ENCODE assay signal across 17 cellular contexts in the genomic region with DNA sequence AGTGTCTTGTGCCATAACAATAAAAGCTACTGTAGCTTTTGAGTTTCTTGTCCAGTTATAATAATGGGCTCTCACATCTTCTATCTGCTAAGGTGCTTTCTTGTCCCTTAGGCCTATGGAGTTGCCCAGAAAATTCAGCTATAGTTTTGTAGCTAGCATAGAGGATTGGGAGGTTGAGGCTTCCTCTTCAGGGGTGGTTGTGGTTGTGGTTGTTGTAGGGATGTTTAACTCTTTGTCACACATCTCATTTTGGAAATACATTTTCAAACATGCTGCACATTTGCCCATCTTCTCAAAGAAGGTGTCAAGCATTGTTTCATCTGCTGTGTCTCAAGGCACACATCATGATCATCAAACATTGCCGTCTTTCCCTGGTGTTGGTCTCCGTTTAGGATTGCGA.
A peak's percentile ranks its signal among the peaks of the same experiment; 100 is the strongest.
DNase-seq lines count a peak whose midpoint lies in the region; ATAC-seq and TF ChIP-seq lines count a peak whose summit lies in the region.
"Had no signal": no experiment of that assay in that cellular context is flagged by ENCODE, and none has a peak within 500 bp of the region (broad histone marks: within the 10 kb centered on the region; RNA-seq: fewer than 3 reads in every experiment).

No MANE protein-coding gene starts in this region.

- DNase-seq in HCT116 (ENCODE audit: low read depth, low spot score) (no peak), OCI-LY7 (ENCODE audit: low spot score) (no peak)
- DNase-seq in activated naive CD4-positive, alpha-beta T cell treated with anti-CD3 and anti-CD28 coated beads, Interleukin-2, amount 50 U/mL, for 72 hours (ENCODE audit: low spot score in 2 of 2) = no peak
- no peak for DNase-seq in effector CD4-positive, alpha-beta T cell
- DNase-seq: CD4-positive, alpha-beta memory T cell; cerebellar nuclear complex; heart right ventricle; naive thymus-derived CD4-positive, alpha-beta T cell had no signal

- peaks cover 18 to 76% (median 36%) of the 10 kb centered on the region in 10 experiments for H3K4me1 ChIP-seq in BLaER1 treated with 17β-estradiol and CSF1 and Interleukin-3, amounts not matched to agents 10 nM and 100 nM
- H3K4me1 ChIP-seq in HCT116 (ENCODE audit: control insufficient read depth in 1 of 2, insufficient read depth in 2 of 2, low read length in 2 of 2) (peaks cover 0 to 7% of the 10 kb centered on the region in 2 experiments; a peak in 2 of 4 replicates), OCI-LY7 (ENCODE audit: insufficient read depth, low read length, poor library complexity, severe bottlenecking) (peaks cover 6% of the 10 kb centered on the region), neutrophil (ENCODE audit: control insufficient read depth in 1 of 2, insufficient read depth in 1 of 2, low read depth in 1 of 2, low read length in 1 of 2) (peaks cover 36% of the 10 kb centered on the region in 2 experiments)
- H3K4me1 ChIP-seq: suprapubic skin had no signal

- TF ChIP-seq CTCF in HCT116 (IDR thresholded peaks at IDR 0.05 in 2 of 3, conservative IDR thresholded peaks at IDR 0.05 in 1 of 3; ENCODE audit: borderline replicate concordance in 1 of 3, insufficient read depth in 1 of 3, low read depth in 2 of 3, low read length in 2 of 3) = no peak
- no peak for TF ChIP-seq CTCF in OCI-LY7 (conservative IDR thresholded peaks at IDR 0.05; ENCODE audit: low read length)
- no peak for TF ChIP-seq CTCF in neutrophil (IDR thresholded peaks at IDR 0.05)

- H3K36me3 Mint-ChIP-seq in activated naive CD4-positive, alpha-beta T cell treated with anti-CD3 and anti-CD28 coated beads, Interleukin-2, amount 50 U/mL, for 72 hours = peaks cover 0 to 13% of the 10 kb centered on the region in 2 donors
- H3K36me3 Mint-ChIP-seq: CD4-positive, alpha-beta memory T cell had no signal

- no peaks in the 10 kb centered on the region for H4K20me1 ChIP-seq in BLaER1 treated with 17β-estradiol and CSF1 and Interleukin-3, amounts not matched to agents 10 nM and 100 nM
- no peaks in the 10 kb centered on the region for H4K20me1 ChIP-seq in HCT116 (ENCODE audit: insufficient read depth)
- no peaks in the 10 kb centered on the region for H4K20me1 ChIP-seq in OCI-LY7 (ENCODE audit: insufficient read depth, low read length)

- H3K79me2 ChIP-seq in HCT116 (ENCODE audit: insufficient read depth, low read length) = no peaks in the 10 kb centered on the region
- H3K79me2 ChIP-seq in OCI-LY7 (ENCODE audit: insufficient read depth, low read depth, low read length) = no peaks in the 10 kb centered on the region

- CTCF ChIA-PET in HCT116 (lab: Charles Lee) (no interaction called here), OCI-LY7 (lab: Charles Lee; ENCODE audit: unreplicated experiment) (no interaction called here)

- no peak overlapping the region for H3K4me3 ChIP-seq in BLaER1 treated with 17β-estradiol and CSF1 and Interleukin-3, amounts not matched to agents 10 nM and 100 nM
- no peak overlapping the region for H3K4me3 ChIP-seq in HCT116 (replicated peaks in 1 of 2; ENCODE audit: low read depth in 1 of 2, low read length in 2 of 2)
- no peak overlapping the region for H3K4me3 ChIP-seq in OCI-LY7 (ENCODE audit: low read depth, low read length, poor library complexity, severe bottlenecking)
- H3K4me3 ChIP-seq in neutrophil (ENCODE audit: low read depth in 1 of 2, low read length in 1 of 2) = no peak overlapping the region
- H3K4me3 ChIP-seq: heart right ventricle, ovary, suprapubic skin had no signal

- H3K27ac Mint-ChIP-seq in activated naive CD4-positive, alpha-beta T cell treated with anti-CD3 and anti-CD28 coated beads, Interleukin-2, amount 50 U/mL, for 72 hours = no peak overlapping the region

- POLR2A ChIA-PET in HCT116 (lab: Charles Lee) (no interaction called here), OCI-LY7 (lab: Charles Lee) (interaction anchor here (0.5 to 1.2 kb wide), 3 partner anchors 12 to 1532 kb away, joined by 3 read pairs; no protein-coding TSS in a partner anchor)

- H3K9ac ChIP-seq in BLaER1 treated with 17β-estradiol and CSF1 and Interleukin-3, amounts not matched to agents 10 nM and 100 nM = no peak overlapping the region
- no peak overlapping the region for H3K9ac ChIP-seq in HCT116 (ENCODE audit: low read length)

- H3K9me2 ChIP-seq in HCT116 (ENCODE audit: insufficient read depth) (no peaks in the 10 kb centered on the region), OCI-LY7 (ENCODE audit: insufficient read depth, low read length) (no peaks in the 10 kb centered on the region)

- peaks cover 0 to 9% (median 0%) of the 10 kb centered on the region in 11 experiments; a peak in 5 of 22 replicates for H3K27me3 ChIP-seq in BLaER1 treated with 17β-estradiol and CSF1 and Interleukin-3, amounts not matched to agents 10 nM and 100 nM
- no peaks in the 10 kb centered on the region for H3K27me3 ChIP-seq in HCT116 (ENCODE audit: insufficient read depth, low read length)
- no peaks in the 10 kb centered on the region for H3K27me3 ChIP-seq in neutrophil
- H3K27me3 ChIP-seq: ovary, suprapubic skin had no signal

- no peak for TF ChIP-seq RAD21 in HCT116 (IDR thresholded peaks at IDR 0.05; ENCODE audit: low read depth)

- H3K9me3 ChIP-seq in BLaER1 treated with 17β-estradiol and CSF1 and Interleukin-3, amounts not matched to agents 10 nM and 100 nM (replicated peaks in 1 of 11) = peaks cover 5 to 25% (median 13%) of the 10 kb centered on the region in 11 experiments; a peak in 17 of 22 replicates
- H3K9me3 ChIP-seq in HCT116 (ENCODE audit: control insufficient read depth in 1 of 2, insufficient read depth in 1 of 2, low read depth in 1 of 2, low read length in 2 of 2) (no peaks in the 10 kb centered on the region), OCI-LY7 (ENCODE audit: low read length) (no peaks in the 10 kb centered on the region), neutrophil (no peaks in the 10 kb centered on the region)
- H3K9me3 ChIP-seq: ovary, suprapubic skin had no signal

- no peaks in the 10 kb centered on the region; a peak in 1 of 22 replicates for H3K36me3 ChIP-seq in BLaER1 treated with 17β-estradiol and CSF1 and Interleukin-3, amounts not matched to agents 10 nM and 100 nM
- no peaks in the 10 kb centered on the region for H3K36me3 ChIP-seq in HCT116 (ENCODE audit: control insufficient read depth in 1 of 2, insufficient read depth in 2 of 2, low read length in 2 of 2)
- no peaks in the 10 kb centered on the region for H3K36me3 ChIP-seq in OCI-LY7 (ENCODE audit: insufficient read depth, low read length)
- no peaks in the 10 kb centered on the region for H3K36me3 ChIP-seq in neutrophil
- H3K36me3 ChIP-seq: heart right ventricle, ovary, suprapubic skin had no signal

- ATAC-seq in HCT116 (no peak), SK-N-SH treated with all-trans-retinoic acid at 6 μM for 48 hours (no peak)
- no peak for ATAC-seq in activated naive CD4-positive, alpha-beta T cell treated with anti-CD3 and anti-CD28 coated beads, Interleukin-2, amount 50 U/mL, for 72 hours
- ATAC-seq: left lobe of liver; naive thymus-derived CD4-positive, alpha-beta T cell; right cardiac atrium had no signal

- H2AFZ ChIP-seq in HCT116 (ENCODE audit: low read depth, low read length, poor library complexity, severe bottlenecking) (peak overlapping the region; percentile 45), OCI-LY7 (ENCODE audit: low read length) (peak overlapping the region; percentile 63; the same call in 1 of the 2 replicates)

- no peak for TF ChIP-seq POLR2A in HCT116 (IDR thresholded peaks at IDR 0.05; ENCODE audit: borderline replicate concordance, extremely low read depth, insufficient read depth, insufficient read length)

- peak overlapping the region in 5 of 11 experiments; percentile 3 to 69 (median 36); a peak in 6 of 22 replicates for H3K4me2 ChIP-seq in BLaER1 treated with 17β-estradiol and CSF1 and Interleukin-3, amounts not matched to agents 10 nM and 100 nM
- H3K4me2 ChIP-seq in HCT116 (ENCODE audit: low read length) (no peak overlapping the region), OCI-LY7 (ENCODE audit: low read length) (no peak overlapping the region)

- peaks cover 0 to 11% of the 10 kb centered on the region in 2 donors for H3K9me3 Mint-ChIP-seq in activated naive CD4-positive, alpha-beta T cell treated with anti-CD3 and anti-CD28 coated beads, Interleukin-2, amount 50 U/mL, for 72 hours
- H3K9me3 Mint-ChIP-seq: CD4-positive, alpha-beta memory T cell had no signal

- H3K27ac ChIP-seq in BLaER1 treated with 17β-estradiol and CSF1 and Interleukin-3, amounts not matched to agents 10 nM and 100 nM = peak overlapping the region in 7 of 11 experiments; percentile 14 to 97 (median 85); a peak in 6 of 22 replicates
- H3K27ac ChIP-seq in HCT116 (ENCODE audit: low read depth, low read length) = no peak overlapping the region
- H3K27ac ChIP-seq in OCI-LY7 (ENCODE audit: low read depth, low read length, poor library complexity, severe bottlenecking) = no peak overlapping the region
- H3K27ac ChIP-seq in neutrophil = peak overlapping the region; percentile 67
- H3K27ac ChIP-seq: epithelial cell of prostate, ovary, RWPE1, suprapubic skin had no signal

- intact Hi-C loops in HCT116 (cut with micrococcal nuclease) (no loop called here), OCI-LY7 (cut with micrococcal nuclease; ENCODE audit: unreplicated experiment) (no loop called here)

- BruUV-seq in HCT116 (replicated peaks; lab: Mats Ljungman, UMichigan) = no TSS peak
- BruUV-seq in OCI-LY7 (replicated peaks; lab: Mats Ljungman, UMichigan) = no TSS peak

- RAD21 ChIA-PET in HCT116 (lab: Charles Lee; ENCODE audit: low non-redundant PET in 1 of 2, low total read pairs in 2 of 2, uncharacterized antibody in 2 of 2, unreplicated experiment in 2 of 2) = no interaction called here

TF ChIP-seq in HCT116, 20 proteins besides CTCF, POLR2A, EP300 and RAD21 (continues in another document):
- TF ChIP-seq EZH2phosphoT487 (IDR thresholded peaks at IDR 0.05; ENCODE audit: borderline replicate concordance) = no peak
- no peak for TF ChIP-seq SIN3A (IDR thresholded peaks at IDR 0.05; ENCODE audit: low read depth)
- no peak for TF ChIP-seq ATF3 (IDR thresholded peaks at IDR 0.05)
- no peak for TF ChIP-seq CBX3 (IDR thresholded peaks at IDR 0.05; ENCODE audit: low read depth)
- no peak for TF ChIP-seq EZH2 (IDR thresholded peaks at IDR 0.05)
- no peak for TF ChIP-seq SRF (IDR thresholded peaks at IDR 0.05; ENCODE audit: low read depth)

TF ChIP-seq in SK-N-SH treated with all-trans-retinoic acid at 6 μM for 48 hours, 23 proteins besides CTCF, POLR2A, EP300 and RAD21 (continues in another document):
- no peak for TF ChIP-seq PATZ1 (CRISPR knock-in tag; IDR thresholded peaks at IDR 0.05; ENCODE audit: borderline replicate concordance)

Comparison
In these comparisons a context has a peak if more than half of its experiments do, and no peak if none do; other contexts are left out.
1. H3K27ac ChIP-seq: peak in BLaER1 treated with 17β-estradiol and CSF1 and Interleukin-3, amounts not matched to agents 10 nM and 100 nM (7 of 11) and neutrophil (single experiment); none in HCT116 (single experiment) and OCI-LY7 (single experiment).